ENCODE assay signal across 1 cellular context in genomic region chr15:76345880-76346665, GRCh38.
A peak's percentile ranks its signal among the peaks of the same experiment; 100 is the strongest.
TF ChIP-seq lines count a peak whose summit lies in the region.

No MANE protein-coding gene starts in this region.

TF ChIP-seq in HepG2, 621 proteins besides CTCF, POLR2A, EP300 and RAD21 (continued from another document and continues in another):
- TF ChIP-seq ZNF142 (CRISPR knock-in tag; IDR thresholded peaks at IDR 0.05) (0 out of 2 replicates have a peak, but pooled peaks have one; percentile 36), MBD4 (IDR thresholded peaks at IDR 0.05; ENCODE audit: borderline replicate concordance, low read length) (no peak), U2AF2 (IDR thresholded peaks at IDR 0.05; ENCODE audit: low read depth, low read length) (no peak), ZNF101 (CRISPR knock-in tag; IDR thresholded peaks at IDR 0.05; ENCODE audit: borderline replicate concordance, low read depth) (no peak; the same call in 1 of the 2 replicates), ZBTB10 (CRISPR knock-in tag; IDR thresholded peaks at IDR 0.05; ENCODE audit: borderline replicate concordance) (0 out of 2 replicates have a peak, but pooled peaks have one; percentile 0), KDM1A (CRISPR knock-in tag; IDR thresholded peaks at IDR 0.05) (no peak), ETV6 (CRISPR knock-in tag; conservative IDR thresholded peaks at IDR 0.05) (no peak), DZIP1 (CRISPR knock-in tag; IDR thresholded peaks at IDR 0.05) (no peak), KLF6 (CRISPR knock-in tag; IDR thresholded peaks at IDR 0.05) (no peak), HNRNPK (IDR thresholded peaks at IDR 0.05; ENCODE audit: low read depth, low read length, poor library complexity, severe bottlenecking) (no peak), RARG (CRISPR knock-in tag; IDR thresholded peaks at IDR 0.05; ENCODE audit: low read depth) (no peak), ZNF446 (CRISPR knock-in tag; IDR thresholded peaks at IDR 0.05) (no peak), TCF7L2 (IDR thresholded peaks at IDR 0.05; ENCODE audit: low read depth, low read length) (no peak), HMGXB4 (CRISPR knock-in tag; IDR thresholded peaks at IDR 0.05; ENCODE audit: borderline replicate concordance in 1 of 2, low read depth in 1 of 2) (peak in 1 of 2 experiments; percentile 58; a peak in 2 of 4 replicates), POGZ (CRISPR knock-in tag; IDR thresholded peaks at IDR 0.05) (no peak), ZNF383 (CRISPR knock-in tag; IDR thresholded peaks at IDR 0.05; ENCODE audit: borderline replicate concordance) (no peak), ZNF558 (CRISPR knock-in tag; IDR thresholded peaks at IDR 0.05; ENCODE audit: borderline replicate concordance) (no peak), NAIF1 (CRISPR knock-in tag; IDR thresholded peaks at IDR 0.05; ENCODE audit: borderline replicate concordance) (peak; percentile 69; the same call in 1 of the 2 replicates), ZNF24 (IDR thresholded peaks at IDR 0.05) (no peak), CEBPB (IDR thresholded peaks at IDR 0.05; ENCODE audit: borderline replicate concordance, low read depth, low read length) (no peak), MAX (IDR thresholded peaks at IDR 0.05) (no peak; the same call in 1 of the 2 replicates), ATRX (CRISPR knock-in tag; IDR thresholded peaks at IDR 0.05; ENCODE audit: borderline replicate concordance) (no peak), KDM6A (CRISPR knock-in tag; IDR thresholded peaks at IDR 0.05; ENCODE audit: low read depth) (no peak), CSRNP2 (CRISPR knock-in tag; conservative IDR thresholded peaks at IDR 0.05; ENCODE audit: low read depth) (no peak), RERE (CRISPR knock-in tag; IDR thresholded peaks at IDR 0.05; ENCODE audit: low read depth) (no peak), MLXIP (CRISPR knock-in tag; IDR thresholded peaks at IDR 0.05; ENCODE audit: borderline replicate concordance) (no peak; the same call in 1 of the 2 replicates), MAZ (IDR thresholded peaks at IDR 0.05; ENCODE audit: borderline replicate concordance, low read depth, low read length) (peak; percentile 58; the same call in 1 of the 2 replicates), MAZ (CRISPR knock-in tag; IDR thresholded peaks at IDR 0.05; ENCODE audit: low read depth) (no peak; the same call in 1 of the 2 replicates)
